In genomic region chr1:178434899-178435298, GRCh38 we compare ENCODE assay signal across 19 cellular contexts.
DNase-seq lines count a peak whose midpoint lies in the region; ATAC-seq and TF ChIP-seq lines count a peak whose summit lies in the region.
"Had no signal": no experiment of that assay in that cellular context is flagged by ENCODE, and none has a peak within 500 bp of the region (broad histone marks: within the 10 kb centered on the region; RNA-seq: fewer than 3 reads in every experiment).

No MANE protein-coding gene starts in this region.

- ATAC-seq in esophagus mucosa (peak; percentile 60), HG03571 (IDR thresholded peaks at IDR 0.05; ENCODE audit: unreplicated experiment) (no peak), HG02798 (IDR thresholded peaks at IDR 0.05; ENCODE audit: poor library complexity, unreplicated experiment) (no peak)

- POLR2A ChIA-PET in MCF 10A (lab: Yijun Ruan, JAX), result interaction anchor here (0.6 to 2.2 kb wide), 9 partner anchors 9 to 377 kb away, joined by 3 to 14 read pairs (median 5); no protein-coding TSS in a partner anchor

- no peaks in the 10 kb centered on the region for H3K27me3 Mint-ChIP-seq in MCF 10A (ENCODE audit: insufficient read depth, unreplicated experiment)

- dilution Hi-C loops in mammary epithelial cell (cut with HindIII; ENCODE audit: low sequenced_read_pairs), result no loop called here

- CTCF ChIA-PET in mammary epithelial cell (lab: Charles Lee; ENCODE audit: low non-redundant PET) (no interaction called here), MCF 10A (lab: Yijun Ruan, JAX) (interaction anchor here (0.6 to 2.0 kb wide), 12 partner anchors 30 to 982 kb away, joined by 3 to 14 read pairs (median 4); no protein-coding TSS in a partner anchor)

- H3K27ac ChIP-seq in mammary epithelial cell (ENCODE audit: insufficient read depth, low read depth, low read length), result no peak overlapping the region
- H3K27ac ChIP-seq in parathyroid adenoma, result peak overlapping the region; percentile 69

- peaks cover 6% of the 10 kb centered on the region for H3K4me1 Mint-ChIP-seq in MCF 10A (ENCODE audit: insufficient read depth, unreplicated experiment)

- no peak for TF ChIP-seq CTCF in mammary epithelial cell (conservative IDR thresholded peaks at IDR 0.05 in 1 of 2, IDR thresholded peaks at IDR 0.05 in 1 of 2; ENCODE audit: extremely low read depth in 1 of 2, insufficient read depth in 1 of 2, low read depth in 1 of 2, low read length in 2 of 2)
- TF ChIP-seq CTCF in MCF 10A (IDR thresholded peaks at IDR 0.05; ENCODE audit: unreplicated experiment), result no peak
- no peak for TF ChIP-seq CTCF in parathyroid adenoma (IDR thresholded peaks at IDR 0.05)

- no peak overlapping the region for H3K4me3 ChIP-seq in mammary epithelial cell (replicated peaks in 1 of 3; ENCODE audit: insufficient read depth in 1 of 3, low read depth in 2 of 3, low read length in 3 of 3)
- peak overlapping the region; percentile 28 for H3K4me3 ChIP-seq in parathyroid adenoma (ENCODE audit: low read depth, low read length)

- DNase-seq in mammary epithelial cell (peak; percentile 14), MCF 10A (ENCODE audit: unreplicated experiment) (no peak), OCI-M2 (lab: John Stamatoyannopoulos, UW; ENCODE audit: unreplicated experiment) (no peak), OCI-M1 (lab: John Stamatoyannopoulos, UW) (no peak)
- DNase-seq: CD4-positive, alpha-beta T cell; DMS153; GDM1; HCEC 1CT; Kasumi-1; MM.1S; NCI-H1092; NCI-H1436 treated with DMSO at 0.1 percent for 48 hours; NCI-H2029; NCI-H526 treated with DMSO at 0.1 percent for 48 hours; SHP77 treated with DMSO at 0.1 percent for 48 hours had no signal

- no peaks in the 10 kb centered on the region for H3K36me3 ChIP-seq in mammary epithelial cell (ENCODE audit: insufficient read depth, low read length)
- no peaks in the 10 kb centered on the region for H3K36me3 ChIP-seq in parathyroid adenoma (ENCODE audit: control insufficient read depth, insufficient read depth, low read length)

- no peaks in the 10 kb centered on the region for H3K9me3 Mint-ChIP-seq in MCF 10A (ENCODE audit: unreplicated experiment)
- H3K9me3 Mint-ChIP-seq: CD4-positive, alpha-beta T cell had no signal

- no peaks in the 10 kb centered on the region for H3K27me3 ChIP-seq in mammary epithelial cell (ENCODE audit: insufficient read depth, low read length)
- H3K27me3 ChIP-seq in parathyroid adenoma (ENCODE audit: control insufficient read depth, insufficient read depth, low read length), result no peaks in the 10 kb centered on the region

- in situ Hi-C loops in mammary epithelial cell (cut with MboI; ENCODE audit: low sequenced_read_pairs in 2 of 2), result no loop called here

- H3K4me2 ChIP-seq in mammary epithelial cell (ENCODE audit: insufficient read depth, low read depth, low read length), result peak overlapping the region; percentile 11
- peak overlapping the region; percentile 40 for H3K4me2 ChIP-seq in parathyroid adenoma (ENCODE audit: low read length)

- no peaks in the 10 kb centered on the region for H3K9me3 ChIP-seq in mammary epithelial cell (replicated peaks; ENCODE audit: insufficient read depth, low read length)
- H3K9me3 ChIP-seq in parathyroid adenoma (ENCODE audit: control insufficient read depth, low read length), result no peaks in the 10 kb centered on the region

- peaks cover 4% of the 10 kb centered on the region for H3K79me2 ChIP-seq in mammary epithelial cell (ENCODE audit: insufficient read depth, low read length)
- no peaks in the 10 kb centered on the region for H3K79me2 ChIP-seq in parathyroid adenoma

- H3K4me3 Mint-ChIP-seq in MCF 10A (ENCODE audit: unreplicated experiment), result no peak overlapping the region
- H3K4me3 Mint-ChIP-seq: CD4-positive, alpha-beta T cell had no signal

- H3K36me3 Mint-ChIP-seq in MCF 10A (ENCODE audit: insufficient read depth, unreplicated experiment), result peaks cover 9% of the 10 kb centered on the region

- intact Hi-C loops in mammary epithelial cell (cut with micrococcal nuclease) (no loop called here), MCF 10A (cut with micrococcal nuclease) (no loop called here)

- H3K4me1 ChIP-seq in mammary epithelial cell (ENCODE audit: insufficient read depth, low read length), result peaks cover 13% of the 10 kb centered on the region
- H3K4me1 ChIP-seq in parathyroid adenoma, result peaks cover 8% of the 10 kb centered on the region

- no TSS peak for BruUV-seq in mammary epithelial cell (replicated peaks; lab: Mats Ljungman, UMichigan)
- no TSS peak for BruUV-seq in MCF 10A (replicated peaks; lab: Mats Ljungman, UMichigan)

- no peak overlapping the region for H2AFZ ChIP-seq in mammary epithelial cell (ENCODE audit: low read depth, low read length)
- peak overlapping the region; percentile 15 for H2AFZ ChIP-seq in parathyroid adenoma

- H3K27ac Mint-ChIP-seq in MCF 10A (ENCODE audit: low read depth, unreplicated experiment), result no peak overlapping the region
- H3K27ac Mint-ChIP-seq: CD4-positive, alpha-beta T cell had no signal

- H3K9ac ChIP-seq in mammary epithelial cell (ENCODE audit: insufficient read depth, low read length) (no peak overlapping the region), parathyroid adenoma (no peak overlapping the region)

- no peaks in the 10 kb centered on the region for H4K20me1 ChIP-seq in mammary epithelial cell (ENCODE audit: insufficient read depth, low read length)
